Comparison of ENCODE assay signal across 1 cellular context in the genomic region with DNA sequence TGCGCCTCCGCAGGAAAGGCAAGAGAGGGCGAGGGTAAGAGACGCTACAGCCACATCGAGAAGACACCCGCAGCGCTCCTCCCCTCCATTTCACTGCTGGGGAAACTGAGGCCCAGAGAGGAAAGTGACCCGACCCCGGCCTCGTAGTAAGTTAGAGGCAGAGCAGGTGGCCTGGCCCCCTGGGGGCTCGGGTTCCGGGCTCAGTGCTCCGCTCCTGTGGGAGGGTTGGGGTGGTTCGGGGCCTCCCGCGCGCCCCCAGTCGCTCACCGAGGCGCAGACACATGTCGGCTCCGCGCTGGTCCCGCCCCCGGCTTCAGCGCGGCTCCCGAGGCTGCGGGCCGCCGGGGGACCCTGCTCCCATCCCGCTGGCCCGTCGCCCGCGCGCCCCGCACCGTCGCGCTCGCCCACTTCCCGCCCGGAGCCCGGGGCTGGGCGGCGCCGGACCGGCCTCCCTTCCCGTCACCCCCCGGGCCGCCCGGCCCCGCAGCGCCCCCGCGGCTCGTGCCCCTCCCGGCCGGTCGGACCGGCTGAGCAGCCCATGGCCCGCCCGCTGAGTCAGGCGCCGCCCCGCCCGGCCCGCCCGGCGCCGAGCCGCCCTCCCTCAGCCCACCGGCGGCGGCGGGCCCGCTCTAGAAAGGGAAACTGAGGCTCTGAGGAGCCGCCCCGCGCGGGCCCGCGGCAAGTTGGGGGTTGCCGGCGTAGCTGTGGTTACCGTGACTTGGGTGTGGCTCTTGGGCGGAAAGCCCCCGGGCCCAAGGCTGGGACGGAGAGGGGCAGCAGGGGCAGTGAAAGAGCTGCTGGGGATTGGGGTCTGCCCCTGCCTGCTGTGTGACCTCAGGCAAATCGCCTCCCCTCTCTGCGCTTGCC.
TF ChIP-seq lines count a peak whose summit lies in the region.

A gene with protein sequence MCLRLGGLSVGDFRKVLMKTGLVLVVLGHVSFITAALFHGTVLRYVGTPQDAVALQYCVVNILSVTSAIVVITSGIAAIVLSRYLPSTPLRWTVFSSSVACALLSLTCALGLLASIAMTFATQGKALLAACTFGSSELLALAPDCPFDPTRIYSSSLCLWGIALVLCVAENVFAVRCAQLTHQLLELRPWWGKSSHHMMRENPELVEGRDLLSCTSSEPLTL (minus strand): TSS at position 434 of the 867 bp plus-strand sequence. CDS start 151 bp downstream, at position 283.

TF ChIP-seq in K562, 482 proteins besides CTCF, POLR2A, EP300 and RAD21 (continued from another document):
- peak; percentile 27 for TF ChIP-seq CHD1 (IDR thresholded peaks at IDR 0.05; ENCODE audit: low read length)
